In genomic region chr21:44742418-44743153, GRCh38 we compare ENCODE assay signal across 10 cellular contexts. TPM values are rescaled to one million over a fixed set of nuclear protein-coding genes. Genes with fewer than 3 reads are reported as not detected.
DNase-seq lines count a peak whose midpoint lies in the region; ATAC-seq and TF ChIP-seq lines count a peak whose summit lies in the region.
"Had no signal": no experiment of that assay in that cellular context is flagged by ENCODE, and none has a peak within 500 bp of the region (broad histone marks: within the 10 kb centered on the region; RNA-seq: fewer than 3 reads in every experiment).

No MANE protein-coding gene starts in this region.

- 90% methylated on average over 1 of the region's 1 CpG for WGBS in liver
- 55 to 95% methylated on average over 1 of the region's 1 CpG for WGBS in sigmoid colon, 2 donors

- H3K4me1 ChIP-seq in liver (ENCODE audit: control insufficient read depth in 4 of 4, insufficient read depth in 4 of 4, low read length in 3 of 4) (no peaks in the 10 kb centered on the region), sigmoid colon (no peaks in the 10 kb centered on the region)

- intact Hi-C loops in sigmoid colon (cut with DNase I), result no loop called here

- TF ChIP-seq CTCF in liver (IDR thresholded peaks at IDR 0.05; ENCODE audit: low read depth, low read length, missing input control) (peak; percentile 17), sigmoid colon (IDR thresholded peaks at IDR 0.05) (no peak)

- H3K4me3 ChIP-seq in liver (ENCODE audit: low read depth in 1 of 3, low read length in 3 of 3) (no peak overlapping the region), sigmoid colon (no peak overlapping the region)

- no peak for TF ChIP-seq POLR2A in sigmoid colon (IDR thresholded peaks at IDR 0.05)

- H3K9me3 ChIP-seq in liver (ENCODE audit: control insufficient read depth in 4 of 4, low read length in 3 of 4) (peaks cover 0 to 3% (median 2%) of the 10 kb centered on the region in 4 donors), sigmoid colon (peaks cover 6 to 16% (median 14%) of the 10 kb centered on the region in 4 donors)

- TF ChIP-seq EP300 in sigmoid colon (IDR thresholded peaks at IDR 0.05), result no peak

- no peak overlapping the region for H3K27ac ChIP-seq in liver (ENCODE audit: low read depth in 1 of 2, low read length in 2 of 2)
- H3K27ac ChIP-seq in sigmoid colon, result no peak overlapping the region

- H3K36me3 ChIP-seq in liver (ENCODE audit: control insufficient read depth in 4 of 4, insufficient read depth in 3 of 4, low read depth in 1 of 4, low read length in 3 of 4) (no peaks in the 10 kb centered on the region), sigmoid colon (no peaks in the 10 kb centered on the region)

- H3K9ac ChIP-seq in liver (ENCODE audit: low read depth in 1 of 2, low read length in 2 of 2), result no peak overlapping the region

- H3K27me3 ChIP-seq in liver (ENCODE audit: control insufficient read depth in 4 of 4, insufficient read depth in 4 of 4, low read length in 3 of 4), result no peaks in the 10 kb centered on the region
- H3K27me3 ChIP-seq in sigmoid colon, result no peaks in the 10 kb centered on the region

- TF ChIP-seq RAD21 in liver (IDR thresholded peaks at IDR 0.05), result peak; percentile 57 to 59

- DNase-seq in ELR (ENCODE audit: low read depth), result peak; percentile 36
- DNase-seq in NCI-H1092 (lab: John Stamatoyannopoulos, UW), result peak; percentile 50
- DNase-seq in SHP77 treated with DMSO at 0.1 percent for 48 hours (lab: John Stamatoyannopoulos, UW), result peak; percentile 51
- DNase-seq in pons (ENCODE audit: low spot score), result no peak
- DNase-seq in activated T-cell treated with anti-CD3 and anti-CD28 coated beads, Interleukin-2, amount 50 U/mL, for 1 hour, result no peak
- DNase-seq in sigmoid colon, result no peak
- DNase-seq: activated CD4-positive, alpha-beta T cell treated with anti-CD3 and anti-CD28 coated beads for 4 hours had no signal

- ATAC-seq in GM18907 (IDR thresholded peaks at IDR 0.05; ENCODE audit: unreplicated experiment), result no peak

TF ChIP-seq in liver, 16 proteins besides CTCF, POLR2A, EP300 and RAD21:
- TF ChIP-seq EGR1 (IDR thresholded peaks at IDR 0.05; ENCODE audit: low read depth in 2 of 2), result no peak
- no peak for TF ChIP-seq SP1 (IDR thresholded peaks at IDR 0.05)
- TF ChIP-seq, protein P1, sequence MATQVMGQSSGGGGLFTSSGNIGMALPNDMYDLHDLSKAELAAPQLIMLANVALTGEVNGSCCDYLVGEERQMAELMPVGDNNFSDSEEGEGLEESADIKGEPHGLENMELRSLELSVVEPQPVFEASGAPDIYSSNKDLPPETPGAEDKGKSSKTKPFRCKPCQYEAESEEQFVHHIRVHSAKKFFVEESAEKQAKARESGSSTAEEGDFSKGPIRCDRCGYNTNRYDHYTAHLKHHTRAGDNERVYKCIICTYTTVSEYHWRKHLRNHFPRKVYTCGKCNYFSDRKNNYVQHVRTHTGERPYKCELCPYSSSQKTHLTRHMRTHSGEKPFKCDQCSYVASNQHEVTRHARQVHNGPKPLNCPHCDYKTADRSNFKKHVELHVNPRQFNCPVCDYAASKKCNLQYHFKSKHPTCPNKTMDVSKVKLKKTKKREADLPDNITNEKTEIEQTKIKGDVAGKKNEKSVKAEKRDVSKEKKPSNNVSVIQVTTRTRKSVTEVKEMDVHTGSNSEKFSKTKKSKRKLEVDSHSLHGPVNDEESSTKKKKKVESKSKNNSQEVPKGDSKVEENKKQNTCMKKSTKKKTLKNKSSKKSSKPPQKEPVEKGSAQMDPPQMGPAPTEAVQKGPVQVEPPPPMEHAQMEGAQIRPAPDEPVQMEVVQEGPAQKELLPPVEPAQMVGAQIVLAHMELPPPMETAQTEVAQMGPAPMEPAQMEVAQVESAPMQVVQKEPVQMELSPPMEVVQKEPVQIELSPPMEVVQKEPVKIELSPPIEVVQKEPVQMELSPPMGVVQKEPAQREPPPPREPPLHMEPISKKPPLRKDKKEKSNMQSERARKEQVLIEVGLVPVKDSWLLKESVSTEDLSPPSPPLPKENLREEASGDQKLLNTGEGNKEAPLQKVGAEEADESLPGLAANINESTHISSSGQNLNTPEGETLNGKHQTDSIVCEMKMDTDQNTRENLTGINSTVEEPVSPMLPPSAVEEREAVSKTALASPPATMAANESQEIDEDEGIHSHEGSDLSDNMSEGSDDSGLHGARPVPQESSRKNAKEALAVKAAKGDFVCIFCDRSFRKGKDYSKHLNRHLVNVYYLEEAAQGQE (IDR thresholded peaks at IDR 0.05), result no peak
- TF ChIP-seq, protein P2, sequence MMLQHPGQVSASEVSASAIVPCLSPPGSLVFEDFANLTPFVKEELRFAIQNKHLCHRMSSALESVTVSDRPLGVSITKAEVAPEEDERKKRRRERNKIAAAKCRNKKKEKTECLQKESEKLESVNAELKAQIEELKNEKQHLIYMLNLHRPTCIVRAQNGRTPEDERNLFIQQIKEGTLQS (IDR thresholded peaks at IDR 0.05), result no peak
- TF ChIP-seq NR2F2 (IDR thresholded peaks at IDR 0.05), result no peak
- TF ChIP-seq TAF1 (conservative IDR thresholded peaks at IDR 0.05), result no peak
- TF ChIP-seq FOXA1 (IDR thresholded peaks at IDR 0.05), result no peak
- no peak for TF ChIP-seq FOXA2 (IDR thresholded peaks at IDR 0.05)
- no peak for TF ChIP-seq MAX (IDR thresholded peaks at IDR 0.05)
- TF ChIP-seq RXRA (IDR thresholded peaks at IDR 0.05), result no peak
- TF ChIP-seq JUND (IDR thresholded peaks at IDR 0.05), result no peak
- no peak for TF ChIP-seq ZBTB33 (IDR thresholded peaks at IDR 0.05)
- TF ChIP-seq YY1 (IDR thresholded peaks at IDR 0.05), result no peak
- no peak for TF ChIP-seq HNF4A (conservative IDR thresholded peaks at IDR 0.05)
- TF ChIP-seq HNF4G (IDR thresholded peaks at IDR 0.05), result no peak
- no peak for TF ChIP-seq GABPA (IDR thresholded peaks at IDR 0.05 in 1 of 2, conservative IDR thresholded peaks at IDR 0.05 in 1 of 2)

RNA-seq across cellular contexts. Expression of gene TSPEAR, which starts 31.2 kb away (rescaled TPM):
- under 1 TPM in 1 of 2 donors, not detected in 1; under 0.01 TPM for total RNA-seq in liver
- under 1 TPM; 0.01 to 0.14 TPM for polyA plus RNA-seq in liver
- not detected for total RNA-seq in sigmoid colon
- polyA plus RNA-seq in sigmoid colon, result under 1 TPM in 2 of 3 donors, not detected in 1; under 0.01 to 0.20 TPM
- total RNA-seq: subcutaneous adipose tissue had no signal

RNA-seq across cellular contexts. Expression of gene KRTAP10-12, which starts 45.6 kb away (rescaled TPM):
- total RNA-seq in liver (not detected), sigmoid colon (not detected)
- polyA plus RNA-seq in liver (not detected), sigmoid colon (not detected)
- total RNA-seq: subcutaneous adipose tissue had no signal

RNA-seq across cellular contexts. Expression of gene UBE2G2, which starts 59.0 kb away (rescaled TPM):
- total RNA-seq in liver (10 to 100 TPM; 35.1 to 83.5 TPM), sigmoid colon (100 to 1,000 TPM in 1 of 4 donors, 10 to 100 TPM in 3; 51.5 to 101 (median 63.1) TPM)
- polyA plus RNA-seq in liver (10 to 100 TPM; 27.4 to 46.6 TPM), sigmoid colon (10 to 100 TPM; 21.6 to 45.8 (median 22.7) TPM)

Comparison
In these comparisons a context has a peak if more than half of its experiments do, and no peak if none do; other contexts are left out.
1. DNase-seq: peak in ELR (single experiment), NCI-H1092 (single experiment) and SHP77 treated with DMSO at 0.1 percent for 48 hours (single experiment); none in pons (single experiment), activated T-cell treated with anti-CD3 and anti-CD28 coated beads, Interleukin-2, amount 50 U/mL, for 1 hour (single experiment) and sigmoid colon (single experiment).